6 cellular contexts compared by ENCODE assay signal in the genomic region with DNA sequence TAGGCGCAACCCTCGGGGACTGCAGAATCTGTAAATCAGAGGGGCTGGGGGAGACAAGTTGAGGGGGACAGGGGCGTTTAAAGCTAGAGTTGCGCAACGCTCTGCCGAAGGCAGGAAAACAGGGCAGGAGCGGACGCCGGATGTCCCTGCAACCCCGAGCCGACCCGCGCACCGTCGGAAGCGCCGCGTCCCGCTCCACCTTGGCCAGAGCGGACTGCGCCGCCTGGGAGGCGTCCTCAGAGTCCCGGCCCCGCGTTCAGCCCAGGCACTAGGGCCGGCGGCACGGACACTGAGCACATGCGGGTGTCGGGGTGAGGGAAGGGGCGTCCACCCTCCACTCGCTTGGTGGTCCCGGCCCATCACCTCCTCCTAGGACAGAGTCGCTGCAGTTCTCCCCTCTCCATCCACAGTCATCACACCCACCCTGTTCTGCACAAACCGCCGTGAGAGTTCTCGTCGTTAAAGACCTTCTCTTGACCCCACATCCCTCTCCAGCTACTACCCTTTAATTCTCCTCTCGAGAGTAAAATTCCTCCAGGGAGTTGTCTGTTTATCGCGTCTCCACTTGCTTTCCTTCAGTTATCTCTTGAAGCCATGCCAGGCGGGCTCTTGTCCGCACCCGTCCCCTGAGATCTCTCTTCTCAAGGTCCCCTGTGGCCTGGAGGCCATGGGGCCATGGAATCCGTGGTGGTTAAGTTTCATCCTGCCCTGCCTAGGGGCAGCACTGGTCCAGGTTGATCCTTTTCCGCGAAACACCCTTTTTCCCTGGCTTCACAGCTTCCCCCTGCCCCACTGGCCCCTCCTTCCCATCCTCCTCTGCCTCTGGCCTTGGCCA. TPM values are rescaled to one million over a fixed set of nuclear protein-coding genes. Genes with fewer than 3 reads are reported as not detected.
DNase-seq lines count a peak whose midpoint lies in the region; ATAC-seq and TF ChIP-seq lines count a peak whose summit lies in the region.

No MANE protein-coding gene starts in this region.

- H3K9me3 Mint-ChIP-seq in Calu3 (ENCODE audit: low read depth, unreplicated experiment) (no peaks in the 10 kb centered on the region), type B pancreatic cell (no peaks in the 10 kb centered on the region)

- intact Hi-C loops in Calu3 (cut with micrococcal nuclease; ENCODE audit: unreplicated experiment), result no loop called here
- intact Hi-C loops in heart left ventricle (cut with DNase I), result loop anchor here in 4 of 10 donors (2.0 to 5.0 kb wide), 3 partner anchors 41 to 106 kb away; no protein-coding TSS in a partner anchor

- peak overlapping the region; percentile 33; the same call in 1 of the 2 replicates for H2AFZ ChIP-seq in OCI-LY3 (ENCODE audit: low read depth, low read length)

- H3K27ac Mint-ChIP-seq in Calu3 (ENCODE audit: unreplicated experiment) (peak overlapping the region; percentile 78), type B pancreatic cell (peak overlapping the region; percentile 73)

- TF ChIP-seq POLR2A in heart left ventricle (IDR thresholded peaks at IDR 0.05), result no peak

- no peaks in the 10 kb centered on the region for H3K79me2 ChIP-seq in OCI-LY3 (ENCODE audit: low read length)

- H3K9ac ChIP-seq in OCI-LY3 (ENCODE audit: low read length), result no peak overlapping the region; the same call in 1 of the 2 replicates

- peak overlapping the region; percentile 82 for H3K4me2 ChIP-seq in OCI-LY3 (ENCODE audit: low read length)

- H3K27ac ChIP-seq in OCI-LY3 (ENCODE audit: low read length) (no peak overlapping the region), heart left ventricle (peak overlapping the region; percentile 27 to 98 (median 95))

- H3K27me3 Mint-ChIP-seq in Calu3 (ENCODE audit: unreplicated experiment), result peaks cover 20% of the 10 kb centered on the region
- peaks cover 15% of the 10 kb centered on the region for H3K27me3 Mint-ChIP-seq in type B pancreatic cell

- H3K4me3 Mint-ChIP-seq in Calu3 (ENCODE audit: low read depth, unreplicated experiment) (peak overlapping the region; percentile 68), type B pancreatic cell (peak overlapping the region; percentile 87)

- peaks cover 66% of the 10 kb centered on the region for H3K4me1 ChIP-seq in OCI-LY3 (ENCODE audit: low read length)
- peaks cover 8 to 70% (median 52%) of the 10 kb centered on the region in 12 donors for H3K4me1 ChIP-seq in heart left ventricle

- CTCF ChIA-PET in Calu3 (lab: Charles Lee), result interaction anchor here (0.8 to 5.1 kb wide), 6 partner anchors 10 to 411 kb away, joined by 3 to 27 read pairs (median 10); partner anchors contain the start of gene FGFR4

- peaks cover 2% of the 10 kb centered on the region for H3K36me3 ChIP-seq in OCI-LY3 (replicated peaks; ENCODE audit: low read depth, low read length)
- peaks cover 0 to 16% (median 0%) of the 10 kb centered on the region in 9 donors for H3K36me3 ChIP-seq in heart left ventricle

- H4K20me1 ChIP-seq in OCI-LY3 (ENCODE audit: insufficient read depth, low read length), result peaks cover 20% of the 10 kb centered on the region

- BruUV-seq in Calu3 (replicated peaks; lab: Mats Ljungman, UMichigan), result TSS peak; percentile 54

- H3K9me3 ChIP-seq in OCI-LY3 (ENCODE audit: insufficient read depth, low read length) (no peaks in the 10 kb centered on the region), heart left ventricle (no peaks in the 10 kb centered on the region)

- peaks cover 58% of the 10 kb centered on the region for H3K36me3 Mint-ChIP-seq in Calu3 (ENCODE audit: insufficient read depth, unreplicated experiment)
- peaks cover 1% of the 10 kb centered on the region for H3K36me3 Mint-ChIP-seq in type B pancreatic cell

- H3K4me1 Mint-ChIP-seq in Calu3 (ENCODE audit: low read depth, unreplicated experiment) (peaks cover 25% of the 10 kb centered on the region), type B pancreatic cell (ENCODE audit: unreplicated experiment) (peaks cover 36% of the 10 kb centered on the region)

- H3K27me3 ChIP-seq in OCI-LY3 (ENCODE audit: low read depth, low read length), result peaks cover 28% of the 10 kb centered on the region
- H3K27me3 ChIP-seq in heart left ventricle, result no peaks in the 10 kb centered on the region

- DNase-seq in Calu3 (peak; percentile 55), heart left ventricle (peak in 4 of 5 donors; percentile 57 to 85 (median 64)), type B pancreatic cell (ENCODE audit: extremely low spot score, unreplicated experiment) (no peak), Kasumi-1 (lab: John Stamatoyannopoulos, UW) (no peak)

- WGBS in heart left ventricle, 4 donors, result 7 to 14% (median 10%) methylated on average over 29 to 48 of the region's 48 CpGs

- peak in 2 of 4 donors; percentile 1 to 12 for ATAC-seq in heart left ventricle
- no peak for ATAC-seq in HG02973 (IDR thresholded peaks at IDR 0.05; ENCODE audit: unreplicated experiment)

- TF ChIP-seq CTCF in Calu3 (IDR thresholded peaks at IDR 0.05; ENCODE audit: unreplicated experiment) (no peak), OCI-LY3 (IDR thresholded peaks at IDR 0.05; ENCODE audit: low read depth, low read length) (no peak), heart left ventricle (IDR thresholded peaks at IDR 0.05) (peak in 1 of 12 donors; percentile 3), type B pancreatic cell (conservative IDR thresholded peaks at IDR 0.05) (no peak)

- peak overlapping the region; percentile 82 for H3K4me3 ChIP-seq in OCI-LY3 (ENCODE audit: low read length)
- peak overlapping the region; percentile 25 to 96 (median 78) for H3K4me3 ChIP-seq in heart left ventricle

RNA-seq across cellular contexts. Expression of gene PDLIM7, which starts 0.8 kb away (rescaled TPM):
- total RNA-seq in Calu3 (2022) (400 and 420 TPM in 2 replicates), heart left ventricle (100 to 1,000 TPM in 1 of 9 donors, 10 to 100 TPM in 8; 36.3 to 124 (median 49.4) TPM), type B pancreatic cell (ENCODE audit: low replicate concordance) (66.5 and 187 TPM in 2 replicates)
- 10 to 100 TPM; 89.9 to 95.1 TPM for polyA plus RNA-seq in heart left ventricle

RNA-seq across cellular contexts. Expression of gene DOK3, which starts 11.4 kb away (rescaled TPM):
- total RNA-seq in Calu3 (2022), result 14.5 and 15.7 TPM in 2 replicates
- total RNA-seq in heart left ventricle, result 10 to 100 TPM in 1 of 9 donors, 1 to 10 TPM in 7, under 1 TPM in 1; 0.77 to 23.8 (median 2.7) TPM
- polyA plus RNA-seq in heart left ventricle, result 1 to 10 TPM; 1.1 to 3.0 TPM
- total RNA-seq in type B pancreatic cell (ENCODE audit: low replicate concordance), result 6.2 and 6.9 TPM in 2 replicates

RNA-seq across cellular contexts. Expression of gene DDX41, which starts 18.5 kb away (rescaled TPM):
- total RNA-seq in Calu3 (2022), result 101 and 132 TPM in 2 replicates
- total RNA-seq in heart left ventricle, result 10 to 100 TPM; 24.4 to 53.8 (median 37.7) TPM
- 10 to 100 TPM; 33.0 to 65.4 TPM for polyA plus RNA-seq in heart left ventricle
- 99.7 and 104 TPM in 2 replicates for total RNA-seq in type B pancreatic cell (ENCODE audit: low replicate concordance)

RNA-seq across cellular contexts. Expression of gene DBN1, which starts 24.8 kb away (rescaled TPM):
- total RNA-seq in Calu3 (2022), result 207 and 218 TPM in 2 replicates
- 10 to 100 TPM; 12.3 to 60.7 (median 23.3) TPM for total RNA-seq in heart left ventricle
- 10 to 100 TPM; 13.2 to 28.1 TPM for polyA plus RNA-seq in heart left ventricle
- 200 and 269 TPM in 2 replicates for total RNA-seq in type B pancreatic cell (ENCODE audit: low replicate concordance)

RNA-seq across cellular contexts. Expression of gene PRR7, which starts 51.6 kb away (rescaled TPM):
- total RNA-seq in Calu3 (2022) (25.2 and 27.6 TPM in 2 replicates), heart left ventricle (1 to 10 TPM in 8 of 9 donors, under 1 TPM in 1; 0.82 to 5.0 (median 1.8) TPM), type B pancreatic cell (ENCODE audit: low replicate concordance) (5.9 and 8.8 TPM in 2 replicates)
- 1 to 10 TPM; 1.4 to 1.5 TPM for polyA plus RNA-seq in heart left ventricle

Comparison
In these comparisons a context has a peak if more than half of its experiments do, and no peak if none do; other contexts are left out.
1. DNase-seq: peak in Calu3 (single experiment) and heart left ventricle (4 of 5); none in type B pancreatic cell (single experiment) and Kasumi-1 (0 of 2).